8 cellular contexts compared by ENCODE assay signal in genomic region chr14:59481407-59482119, GRCh38. TPM values are rescaled to one million over a fixed set of nuclear protein-coding genes. Genes with fewer than 3 reads are reported as not detected.
DNase-seq lines count a peak whose midpoint lies in the region; ATAC-seq, FAIRE-seq and TF ChIP-seq lines count a peak whose summit lies in the region.

No MANE protein-coding gene starts in this region.

- H3K27me3 Mint-ChIP-seq in MCF 10A (ENCODE audit: insufficient read depth, unreplicated experiment) (no peaks in the 10 kb centered on the region), type B pancreatic cell (no peaks in the 10 kb centered on the region)
- H3K27me3 Mint-ChIP-seq in activated CD8-positive, alpha-beta T cell treated with anti-CD3 and anti-CD28 coated beads for 36 hours: no peaks in the 10 kb centered on the region

- H3K9me3 ChIP-seq in breast epithelium: no peaks in the 10 kb centered on the region

- H3K36me3 Mint-ChIP-seq in MCF 10A (ENCODE audit: insufficient read depth, unreplicated experiment): peaks cover 34% of the 10 kb centered on the region
- peaks cover 35% of the 10 kb centered on the region for H3K36me3 Mint-ChIP-seq in activated CD8-positive, alpha-beta T cell treated with anti-CD3 and anti-CD28 coated beads for 36 hours (ENCODE audit: low read depth)
- H3K36me3 Mint-ChIP-seq in type B pancreatic cell: peaks cover 6% of the 10 kb centered on the region

- peaks cover 4% of the 10 kb centered on the region in 2 donors for H3K4me1 ChIP-seq in breast epithelium

- no peak for TF ChIP-seq POLR2A in breast epithelium (IDR thresholded peaks at IDR 0.05)

- POLR2A ChIA-PET in MCF 10A (lab: Yijun Ruan, JAX): interaction anchor here (0.7 to 3.0 kb wide), 3 partner anchors 10 to 1171 kb away, joined by 3 to 18 read pairs (median 3); no protein-coding TSS in a partner anchor
- POLR2A ChIA-PET in activated CD8-positive, alpha-beta T cell treated with anti-CD3 and anti-CD28 coated beads for 36 hours (lab: Charles Lee): interaction anchor here (2.9 kb wide), 1 partner anchor 8 kb away, joined by 15 read pairs; no protein-coding TSS in a partner anchor

- H3K4me3 Mint-ChIP-seq in MCF 10A (ENCODE audit: unreplicated experiment) (peak overlapping the region; percentile 89), type B pancreatic cell (peak overlapping the region; percentile 55)
- H3K4me3 Mint-ChIP-seq in activated CD8-positive, alpha-beta T cell treated with anti-CD3 and anti-CD28 coated beads for 36 hours: peak overlapping the region; percentile 88

- peak overlapping the region in 1 of 3 donors; percentile 89 for H3K4me3 ChIP-seq in breast epithelium

- intact Hi-C loops in MCF 10A (cut with micrococcal nuclease): loop anchor here (5.0 kb wide), 2 partner anchors 199 to 216 kb away; no protein-coding TSS in a partner anchor
- intact Hi-C loops in breast epithelium (cut with DNase I; ENCODE audit: low total_unique reads): no loop called here
- intact Hi-C loops in activated CD8-positive, alpha-beta T cell treated with anti-CD3 and anti-CD28 coated beads for 36 hours (cut with micrococcal nuclease): no loop called here
- intact Hi-C loops in sciatic nerve (cut with DNase I): no loop called here

- no peaks in the 10 kb centered on the region for H3K27me3 ChIP-seq in breast epithelium

- BruUV-seq in MCF 10A (replicated peaks; lab: Mats Ljungman, UMichigan): no TSS peak

- H3K4me1 Mint-ChIP-seq in MCF 10A (ENCODE audit: insufficient read depth, unreplicated experiment) (peaks cover 36% of the 10 kb centered on the region), type B pancreatic cell (ENCODE audit: unreplicated experiment) (peaks cover 45% of the 10 kb centered on the region)
- peaks cover 51% of the 10 kb centered on the region for H3K4me1 Mint-ChIP-seq in activated CD8-positive, alpha-beta T cell treated with anti-CD3 and anti-CD28 coated beads for 36 hours (ENCODE audit: low read depth)

- DNase-seq in MCF 10A (ENCODE audit: unreplicated experiment) (peak; percentile 78), breast epithelium (ENCODE audit: low spot score in 2 of 2) (no peak), iris pigment epithelial cell (ENCODE audit: low read depth) (peak; percentile 78), type B pancreatic cell (ENCODE audit: extremely low spot score, unreplicated experiment) (no peak), sciatic nerve (ENCODE audit: low spot score) (no peak), frontal cortex (ENCODE audit: low spot score in 2 of 2) (no peak), HuH-7.5 (ENCODE audit: low spot score) (no peak)
- no peak for DNase-seq in activated CD8-positive, alpha-beta T cell treated with anti-CD3 and anti-CD28 coated beads for 36 hours

- no peak for ATAC-seq in activated CD8-positive, alpha-beta T cell treated with anti-CD3 and anti-CD28 coated beads for 36 hours
- no peak for ATAC-seq in sciatic nerve

- CTCF ChIA-PET in MCF 10A (lab: Yijun Ruan, JAX): interaction anchor here (0.6 kb wide), 1 partner anchor 1025 kb away, joined by 3 read pairs; no protein-coding TSS in a partner anchor
- CTCF ChIA-PET in activated CD8-positive, alpha-beta T cell treated with anti-CD3 and anti-CD28 coated beads for 36 hours (lab: Charles Lee): interaction anchor here (1.3 kb wide), 1 partner anchor 7 kb away, joined by 3 read pairs; no protein-coding TSS in a partner anchor

- H3K9me3 Mint-ChIP-seq in MCF 10A (ENCODE audit: unreplicated experiment) (no peaks in the 10 kb centered on the region), type B pancreatic cell (no peaks in the 10 kb centered on the region)
- H3K9me3 Mint-ChIP-seq in activated CD8-positive, alpha-beta T cell treated with anti-CD3 and anti-CD28 coated beads for 36 hours: no peaks in the 10 kb centered on the region

- H3K27ac Mint-ChIP-seq in MCF 10A (ENCODE audit: low read depth, unreplicated experiment): peak overlapping the region; percentile 86
- H3K27ac Mint-ChIP-seq in activated CD8-positive, alpha-beta T cell treated with anti-CD3 and anti-CD28 coated beads for 36 hours: peak overlapping the region; percentile 30
- no peak overlapping the region for H3K27ac Mint-ChIP-seq in type B pancreatic cell

- peak overlapping the region in 1 of 2 donors; percentile 96 for H3K27ac ChIP-seq in breast epithelium

- TF ChIP-seq CTCF in MCF 10A (IDR thresholded peaks at IDR 0.05; ENCODE audit: unreplicated experiment): no peak
- no peak for TF ChIP-seq CTCF in breast epithelium (IDR thresholded peaks at IDR 0.05)
- no peak for TF ChIP-seq CTCF in activated CD8-positive, alpha-beta T cell treated with anti-CD3 and anti-CD28 coated beads for 36 hours (IDR thresholded peaks at IDR 0.05)
- no peak for TF ChIP-seq CTCF in type B pancreatic cell (conservative IDR thresholded peaks at IDR 0.05)

- FAIRE-seq in frontal cortex (lab: Jason Lieb, UNC): no peak

- no peaks in the 10 kb centered on the region for H3K36me3 ChIP-seq in breast epithelium

RNA-seq across cellular contexts. Expression of gene L3HYPDH, which starts 2.6 kb away (rescaled TPM):
- total RNA-seq in MCF 10A (2022) (32.5 and 35.0 TPM in 2 replicates), breast epithelium (10 to 100 TPM; 56.5 to 74.4 (median 70.9) TPM), type B pancreatic cell (ENCODE audit: low replicate concordance) (15.3 and 18.2 TPM in 2 replicates), sciatic nerve (46.1 TPM), frontal cortex (16.7 TPM)
- total RNA-seq in activated CD8-positive, alpha-beta T cell treated with anti-CD3 and anti-CD28 coated beads for 36 hours: 10 to 100 TPM; 12.3 to 14.6 TPM

RNA-seq across cellular contexts. Expression of gene JKAMP, which starts 2.8 kb away (rescaled TPM):
- total RNA-seq in MCF 10A (2022) (29.7 and 35.8 TPM in 2 replicates), breast epithelium (10 to 100 TPM; 53.4 to 74.8 (median 64.8) TPM), type B pancreatic cell (ENCODE audit: low replicate concordance) (25.7 and 39.5 TPM in 2 replicates), sciatic nerve (37.8 TPM), frontal cortex (57.5 TPM)
- 10 to 100 TPM; 15.3 to 16.0 TPM for total RNA-seq in activated CD8-positive, alpha-beta T cell treated with anti-CD3 and anti-CD28 coated beads for 36 hours

RNA-seq across cellular contexts. Expression of gene GPR135, which starts 16.4 kb away (rescaled TPM):
- 7.6 and 7.7 TPM in 2 replicates for total RNA-seq in MCF 10A (2022)
- 1 to 10 TPM; 4.4 to 5.9 (median 5.1) TPM for total RNA-seq in breast epithelium
- 1 to 10 TPM; 1.5 to 1.7 TPM for total RNA-seq in activated CD8-positive, alpha-beta T cell treated with anti-CD3 and anti-CD28 coated beads for 36 hours
- total RNA-seq in type B pancreatic cell (ENCODE audit: low replicate concordance): 0.83 and 2.7 TPM in 2 replicates
- 6.8 TPM for total RNA-seq in sciatic nerve
- total RNA-seq in frontal cortex: 5.3 TPM

Comparison
In these comparisons a context has a peak if more than half of its experiments do, and no peak if none do; other contexts are left out.
1. DNase-seq: peak in MCF 10A (single experiment) and iris pigment epithelial cell (single experiment); none in breast epithelium (0 of 2), activated CD8-positive, alpha-beta T cell treated with anti-CD3 and anti-CD28 coated beads for 36 hours (single experiment), type B pancreatic cell (single experiment), sciatic nerve (single experiment), frontal cortex (0 of 2) and HuH-7.5 (single experiment).
2. Peak in every context shown above with its lines, with median percentiles within 50 percentile points of each other: H3K4me3 Mint-ChIP-seq.